In genomic region chr7:102983602-102984001, GRCh38 we compare ENCODE assay signal across 1 cellular context.
TF ChIP-seq lines count a peak whose summit lies in the region.

No MANE protein-coding gene starts in this region.

TF ChIP-seq in K562, 482 proteins besides CTCF, POLR2A, EP300 and RAD21 (continued from another document and continues in another):
- TF ChIP-seq, protein P1, sequence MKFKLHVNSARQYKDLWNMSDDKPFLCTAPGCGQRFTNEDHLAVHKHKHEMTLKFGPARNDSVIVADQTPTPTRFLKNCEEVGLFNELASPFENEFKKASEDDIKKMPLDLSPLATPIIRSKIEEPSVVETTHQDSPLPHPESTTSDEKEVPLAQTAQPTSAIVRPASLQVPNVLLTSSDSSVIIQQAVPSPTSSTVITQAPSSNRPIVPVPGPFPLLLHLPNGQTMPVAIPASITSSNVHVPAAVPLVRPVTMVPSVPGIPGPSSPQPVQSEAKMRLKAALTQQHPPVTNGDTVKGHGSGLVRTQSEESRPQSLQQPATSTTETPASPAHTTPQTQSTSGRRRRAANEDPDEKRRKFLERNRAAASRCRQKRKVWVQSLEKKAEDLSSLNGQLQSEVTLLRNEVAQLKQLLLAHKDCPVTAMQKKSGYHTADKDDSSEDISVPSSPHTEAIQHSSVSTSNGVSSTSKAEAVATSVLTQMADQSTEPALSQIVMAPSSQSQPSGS (CRISPR knock-in tag; IDR thresholded peaks at IDR 0.05) = no peak
- peak; percentile 87 for TF ChIP-seq KLF16 (IDR thresholded peaks at IDR 0.05)
- no peak for TF ChIP-seq FOXJ3 (CRISPR knock-in tag; IDR thresholded peaks at IDR 0.05)
- no peak for TF ChIP-seq ZNF347 (CRISPR knock-in tag; IDR thresholded peaks at IDR 0.05; ENCODE audit: low read depth)
- peak; percentile 88 for TF ChIP-seq SMARCA4 (IDR thresholded peaks at IDR 0.05)
- TF ChIP-seq SMAD3 (CRISPR knock-in tag; conservative IDR thresholded peaks at IDR 0.05) = peak; percentile 60; the same call in 1 of the 2 replicates
- peak; percentile 17; the same call in 1 of the 2 replicates for TF ChIP-seq ZBTB40 (IDR thresholded peaks at IDR 0.05)
- TF ChIP-seq ZBTB40 (CRISPR knock-in tag; IDR thresholded peaks at IDR 0.05) = no peak
- TF ChIP-seq SRF (CRISPR knock-in tag; IDR thresholded peaks at IDR 0.05) = no peak
- no peak for TF ChIP-seq IRF9 (tag; IDR thresholded peaks at IDR 0.05)
- no peak for TF ChIP-seq CBX3 (IDR thresholded peaks at IDR 0.05; ENCODE audit: borderline replicate concordance in 1 of 2, low read length in 2 of 2)
- no peak for TF ChIP-seq BRF1 (IDR thresholded peaks at IDR 0.05; ENCODE audit: borderline replicate concordance, extremely low read depth, insufficient read length)
- no peak for TF ChIP-seq U2AF1 (optimal IDR thresholded peaks at IDR 0.05; ENCODE audit: low read depth, low read length)
- TF ChIP-seq RREB1 (CRISPR knock-in tag; IDR thresholded peaks at IDR 0.05) = no peak
- TF ChIP-seq PHTF2 (CRISPR knock-in tag; IDR thresholded peaks at IDR 0.05) = no peak
- TF ChIP-seq NR2F6 (CRISPR knock-in tag; IDR thresholded peaks at IDR 0.05) = no peak
- no peak for TF ChIP-seq KAT7 (CRISPR knock-in tag; IDR thresholded peaks at IDR 0.05; ENCODE audit: borderline replicate concordance)
- TF ChIP-seq, protein P2, sequence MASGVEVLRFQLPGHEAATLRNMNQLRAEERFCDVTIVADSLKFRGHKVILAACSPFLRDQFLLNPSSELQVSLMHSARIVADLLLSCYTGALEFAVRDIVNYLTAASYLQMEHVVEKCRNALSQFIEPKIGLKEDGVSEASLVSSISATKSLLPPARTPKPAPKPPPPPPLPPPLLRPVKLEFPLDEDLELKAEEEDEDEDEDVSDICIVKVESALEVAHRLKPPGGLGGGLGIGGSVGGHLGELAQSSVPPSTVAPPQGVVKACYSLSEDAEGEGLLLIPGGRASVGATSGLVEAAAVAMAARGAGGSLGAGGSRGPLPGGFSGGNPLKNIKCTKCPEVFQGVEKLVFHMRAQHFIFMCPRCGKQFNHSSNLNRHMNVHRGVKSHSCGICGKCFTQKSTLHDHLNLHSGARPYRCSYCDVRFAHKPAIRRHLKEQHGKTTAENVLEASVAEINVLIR (CRISPR knock-in tag; IDR thresholded peaks at IDR 0.05) = no peak
- TF ChIP-seq ZBTB8A (IDR thresholded peaks at IDR 0.05; ENCODE audit: partially characterized antibody) = no peak
- no peak for TF ChIP-seq CUX1 (CRISPR knock-in tag; IDR thresholded peaks at IDR 0.05)
- TF ChIP-seq, protein P3, sequence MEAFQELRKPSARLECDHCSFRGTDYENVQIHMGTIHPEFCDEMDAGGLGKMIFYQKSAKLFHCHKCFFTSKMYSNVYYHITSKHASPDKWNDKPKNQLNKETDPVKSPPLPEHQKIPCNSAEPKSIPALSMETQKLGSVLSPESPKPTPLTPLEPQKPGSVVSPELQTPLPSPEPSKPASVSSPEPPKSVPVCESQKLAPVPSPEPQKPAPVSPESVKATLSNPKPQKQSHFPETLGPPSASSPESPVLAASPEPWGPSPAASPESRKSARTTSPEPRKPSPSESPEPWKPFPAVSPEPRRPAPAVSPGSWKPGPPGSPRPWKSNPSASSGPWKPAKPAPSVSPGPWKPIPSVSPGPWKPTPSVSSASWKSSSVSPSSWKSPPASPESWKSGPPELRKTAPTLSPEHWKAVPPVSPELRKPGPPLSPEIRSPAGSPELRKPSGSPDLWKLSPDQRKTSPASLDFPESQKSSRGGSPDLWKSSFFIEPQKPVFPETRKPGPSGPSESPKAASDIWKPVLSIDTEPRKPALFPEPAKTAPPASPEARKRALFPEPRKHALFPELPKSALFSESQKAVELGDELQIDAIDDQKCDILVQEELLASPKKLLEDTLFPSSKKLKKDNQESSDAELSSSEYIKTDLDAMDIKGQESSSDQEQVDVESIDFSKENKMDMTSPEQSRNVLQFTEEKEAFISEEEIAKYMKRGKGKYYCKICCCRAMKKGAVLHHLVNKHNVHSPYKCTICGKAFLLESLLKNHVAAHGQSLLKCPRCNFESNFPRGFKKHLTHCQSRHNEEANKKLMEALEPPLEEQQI (IDR thresholded peaks at IDR 0.05) = peak; percentile 60; the same call in 1 of the 2 replicates
- TF ChIP-seq ZNF165 (CRISPR knock-in tag; IDR thresholded peaks at IDR 0.05; ENCODE audit: borderline replicate concordance) = no peak
- TF ChIP-seq ZC3H8 (IDR thresholded peaks at IDR 0.05) = no peak
- no peak for TF ChIP-seq ZNF583 (CRISPR knock-in tag; IDR thresholded peaks at IDR 0.05)
